Comparison of ENCODE assay signal across 23 cellular contexts in genomic region chr13:40534456-40534855, GRCh38.
DNase-seq lines count a peak whose midpoint lies in the region; ATAC-seq and TF ChIP-seq lines count a peak whose summit lies in the region.
"Had no signal": no experiment of that assay in that cellular context is flagged by ENCODE, and none has a peak within 500 bp of the region (broad histone marks: within the 10 kb centered on the region; RNA-seq: fewer than 3 reads in every experiment).

No MANE protein-coding gene starts in this region.

- H3K27ac ChIP-seq in GM23338 (ENCODE audit: low read depth) (0 out of 2 replicates have a peak overlapping the region, but pooled peaks have one; percentile 21), coronary artery (no peak overlapping the region)
- H3K27ac ChIP-seq: BLaER1 treated with 17β-estradiol and CSF1 and Interleukin-3, amounts not matched to agents 10 nM and 100 nM; HL-60; SK-N-MC had no signal

- H4K20me1 ChIP-seq in GM23338 (replicated peaks; ENCODE audit: insufficient read depth): no peaks in the 10 kb centered on the region
- H4K20me1 ChIP-seq: BLaER1 treated with 17β-estradiol and CSF1 and Interleukin-3, amounts not matched to agents 10 nM and 100 nM had no signal

- no peaks in the 10 kb centered on the region for H3F3A ChIP-seq in GM23338 (replicated peaks; ENCODE audit: low read depth)

- no peaks in the 10 kb centered on the region for H3K9me2 ChIP-seq in GM23338 (ENCODE audit: insufficient read depth)

- no peaks in the 10 kb centered on the region for H3K36me3 ChIP-seq in GM23338 (ENCODE audit: insufficient read depth)
- H3K36me3 ChIP-seq: BLaER1 treated with 17β-estradiol and CSF1 and Interleukin-3, amounts not matched to agents 10 nM and 100 nM; MG63 had no signal

- no peaks in the 10 kb centered on the region for H3K36me3 Mint-ChIP-seq in GM23338 (ENCODE audit: low read depth)
- H3K36me3 Mint-ChIP-seq: CD8-positive, alpha-beta T cell; IgD-negative memory B cell had no signal

- TF ChIP-seq CTCF in GM23338 (conservative IDR thresholded peaks at IDR 0.05; ENCODE audit: low read depth in 2 of 2) (no peak), choroid plexus epithelial cell (conservative IDR thresholded peaks at IDR 0.05; ENCODE audit: low read depth, low read length) (no peak), coronary artery (IDR thresholded peaks at IDR 0.05) (no peak)

- DNase-seq in GM23338 (ENCODE audit: low spot score) (no peak), NCI-H82 treated with DMSO at 0.1 percent for 48 hours (lab: John Stamatoyannopoulos, UW; ENCODE audit: unreplicated experiment) (peak; percentile 88), choroid plexus epithelial cell (ENCODE audit: low read depth) (peak; percentile 72), myocyte (ENCODE audit: low read depth) (peak; percentile 32), coronary artery (ENCODE audit: low spot score) (no peak), hypothalamus (lab: John Stamatoyannopoulos, UW) (no peak), COLO829 (ENCODE audit: low spot score) (no peak), NAMALWA (ENCODE audit: low spot score) (no peak)
- DNase-seq: CD8-positive, alpha-beta T cell; DMS79 treated with DMSO at 0.1 percent for 48 hours; H7; HFFc6; Karpas-422; MG63; NCI-H1092; NCI-H1436 treated with DMSO at 0.1 percent for 48 hours; NCI-H2029; NCI-H69; SHP77 had no signal

- H2AFZ ChIP-seq in GM23338: no peak overlapping the region

- no peaks in the 10 kb centered on the region for H3K27me3 ChIP-seq in GM23338 (ENCODE audit: insufficient read depth)
- H3K27me3 ChIP-seq: BLaER1 treated with 17β-estradiol and CSF1 and Interleukin-3, amounts not matched to agents 10 nM and 100 nM; MG63 had no signal

- H3K4me3 ChIP-seq in GM23338: no peak overlapping the region
- no peak overlapping the region for H3K4me3 ChIP-seq in choroid plexus epithelial cell (ENCODE audit: low read depth, low read length)
- no peak overlapping the region for H3K4me3 ChIP-seq in coronary artery
- H3K4me3 ChIP-seq: BLaER1 treated with 17β-estradiol and CSF1 and Interleukin-3, amounts not matched to agents 10 nM and 100 nM; MG63; SK-N-MC had no signal

- H3K27ac Mint-ChIP-seq in GM23338: no peak overlapping the region
- H3K27ac Mint-ChIP-seq: CD8-positive, alpha-beta T cell; HFFc6; IgD-negative memory B cell had no signal

- no peak for ATAC-seq in GM23338
- ATAC-seq: CD8-positive, alpha-beta T cell had no signal

- peaks cover 2% of the 10 kb centered on the region; the same call in 1 of the 2 replicates for H3K4me1 ChIP-seq in GM23338 (ENCODE audit: insufficient read depth)

- no peak overlapping the region for H3K4me2 ChIP-seq in GM23338
- H3K4me2 ChIP-seq: BLaER1 treated with 17β-estradiol and CSF1 and Interleukin-3, amounts not matched to agents 10 nM and 100 nM had no signal

- no peaks in the 10 kb centered on the region for H3K79me2 ChIP-seq in GM23338 (replicated peaks; ENCODE audit: insufficient read depth)

- peaks cover 2% of the 10 kb centered on the region for H3K27me3 Mint-ChIP-seq in GM23338 (ENCODE audit: insufficient read depth, low read depth, poor library complexity)
- H3K27me3 Mint-ChIP-seq: IgD-negative memory B cell had no signal

- H3K4me3 Mint-ChIP-seq in GM23338: no peak overlapping the region
- H3K4me3 Mint-ChIP-seq: CD8-positive, alpha-beta T cell; HFFc6 had no signal

- peaks cover 14% of the 10 kb centered on the region for H3K4me1 Mint-ChIP-seq in GM23338

- 0 out of 3 replicates have a peak, but pooled peaks cover 3% of the 10 kb centered on the region for H3K9me3 Mint-ChIP-seq in GM23338
- H3K9me3 Mint-ChIP-seq: CD8-positive, alpha-beta T cell; IgD-negative memory B cell had no signal

TF ChIP-seq in GM23338, 12 proteins besides CTCF, POLR2A, EP300 and RAD21 (continues in another document):
- TF ChIP-seq JUNB (IDR thresholded peaks at IDR 0.05; ENCODE audit: unreplicated experiment) (no peak), ZNF331 (CRISPR knock-in tag; IDR thresholded peaks at IDR 0.05; ENCODE audit: low read depth) (no peak), ZNF114 (CRISPR knock-in tag; IDR thresholded peaks at IDR 0.05) (no peak), STAT1 (IDR thresholded peaks at IDR 0.05; ENCODE audit: unreplicated experiment) (no peak), ETS1 (IDR thresholded peaks at IDR 0.05) (no peak), CREB1 (CRISPR knock-in tag; IDR thresholded peaks at IDR 0.05; ENCODE audit: low read depth) (no peak), POLR2AphosphoS5 (IDR thresholded peaks at IDR 0.05; ENCODE audit: low read depth) (no peak), EZH2phosphoT487 (IDR thresholded peaks at IDR 0.05; ENCODE audit: unreplicated experiment) (no peak), EZH2 (IDR thresholded peaks at IDR 0.05; ENCODE audit: low read depth, unreplicated experiment) (no peak), ZNF462 (CRISPR knock-in tag; IDR thresholded peaks at IDR 0.05) (no peak)

Comparison
In these comparisons a context has a peak if more than half of its experiments do, and no peak if none do; other contexts are left out.
1. DNase-seq: peak in NCI-H82 treated with DMSO at 0.1 percent for 48 hours (single experiment), choroid plexus epithelial cell (single experiment) and myocyte (single experiment); none in GM23338 (single experiment), coronary artery (single experiment), hypothalamus (0 of 51), COLO829 (single experiment) and NAMALWA (single experiment).